ENCODE assay signal across 7 cellular contexts in the genomic region with DNA sequence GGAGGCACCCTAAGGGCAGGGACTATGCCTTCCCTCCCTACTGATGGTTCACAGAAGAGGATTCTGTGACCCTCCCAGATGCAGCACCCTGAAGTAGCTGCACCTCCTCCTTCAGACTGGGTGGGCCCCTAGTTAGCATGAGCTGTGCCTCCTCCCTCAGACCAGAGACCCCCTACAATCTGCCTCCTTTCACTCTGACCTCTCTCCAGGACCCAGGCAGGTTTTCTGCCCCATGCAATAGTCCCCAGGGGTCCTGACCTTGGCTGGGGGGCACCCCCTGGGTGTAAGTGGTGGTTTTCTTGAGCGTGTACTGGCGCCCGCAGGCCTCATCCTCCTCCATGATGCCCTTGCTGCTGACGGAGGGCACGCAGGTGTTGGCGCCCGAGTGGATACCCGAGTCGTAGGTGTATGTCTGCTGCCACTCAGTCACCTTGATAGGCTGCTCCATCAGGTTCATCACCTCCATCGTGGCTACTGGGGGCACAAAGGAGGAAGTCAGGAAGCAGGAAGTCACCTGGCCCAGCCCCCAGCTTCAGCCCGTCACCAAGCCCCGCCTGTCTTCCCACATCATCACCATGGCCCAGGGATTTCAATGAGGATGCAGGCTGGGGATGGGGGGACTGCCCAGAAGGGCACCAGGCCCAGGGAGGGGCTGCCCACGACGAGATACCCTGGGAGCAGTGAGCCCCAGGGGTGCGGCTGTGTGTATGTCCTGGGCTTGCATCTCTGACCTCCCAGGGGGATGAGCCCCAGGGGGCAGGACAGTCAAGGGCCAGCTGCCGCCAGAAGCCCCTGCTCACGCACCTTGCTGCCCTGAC. TPM values are rescaled to one million over a fixed set of nuclear protein-coding genes. Genes with fewer than 3 reads are reported as not detected.
A peak's percentile ranks its signal among the peaks of the same experiment; 100 is the strongest.
DNase-seq lines count a peak whose midpoint lies in the region; ATAC-seq and TF ChIP-seq lines count a peak whose summit lies in the region.
"Had no signal": no experiment of that assay in that cellular context is flagged by ENCODE, and none has a peak within 500 bp of the region (broad histone marks: within the 10 kb centered on the region; RNA-seq: fewer than 3 reads in every experiment).

No MANE protein-coding gene starts in this region.

- TF ChIP-seq CTCF in left ventricle myocardium inferior (IDR thresholded peaks at IDR 0.05; ENCODE audit: borderline replicate concordance): no peak
- TF ChIP-seq CTCF in transverse colon (IDR thresholded peaks at IDR 0.05): no peak

- DNase-seq in left ventricle myocardium inferior (no peak), Right ventricle myocardium inferior (ENCODE audit: missing footprints) (no peak), transverse colon (peak; percentile 20), MV-4-11 (lab: John Stamatoyannopoulos, UW) (no peak)
- DNase-seq: ACHN, GOT3 had no signal

- H3K36me3 ChIP-seq in left ventricle myocardium inferior (peaks cover 69% of the 10 kb centered on the region), transverse colon (peaks cover 0 to 32% (median 15%) of the 10 kb centered on the region in 4 donors)

- intact Hi-C loops in left ventricle myocardium inferior (cut with micrococcal nuclease): no loop called here
- intact Hi-C loops in Right ventricle myocardium inferior (cut with DNase I): loop anchor here (5.0 kb wide), 1 partner anchor 34 kb away; no protein-coding TSS in a partner anchor
- intact Hi-C loops in transverse colon (cut with DNase I; ENCODE audit: low total_unique reads): no loop called here

- no peak for ATAC-seq in Right ventricle myocardium inferior

- TF ChIP-seq EP300 in transverse colon (IDR thresholded peaks at IDR 0.05; ENCODE audit: low read depth): no peak

- no peak overlapping the region for H3K4me3 ChIP-seq in left ventricle myocardium inferior
- no peak overlapping the region for H3K4me3 ChIP-seq in transverse colon

- H3K27ac ChIP-seq in left ventricle myocardium inferior (replicated peaks) (peak overlapping the region; percentile 97), transverse colon (peak overlapping the region; percentile 91 to 96 (median 92))

- in situ Hi-C loops in transverse colon (cut with MboI; ENCODE audit: low pct_ligation_motif_present in 1 of 4, low pct_unique_long_range_greater_than_20kb in 1 of 4, low sequenced_read_pairs in 3 of 4): no loop called here

- H3K27me3 ChIP-seq in left ventricle myocardium inferior (ENCODE audit: low read depth): no peaks in the 10 kb centered on the region
- H3K27me3 ChIP-seq in transverse colon: no peaks in the 10 kb centered on the region

- H3K4me1 ChIP-seq in left ventricle myocardium inferior (peaks cover 50% of the 10 kb centered on the region), transverse colon (peaks cover 42 to 53% (median 51%) of the 10 kb centered on the region in 4 donors)

- no peak for TF ChIP-seq POLR2A in transverse colon (IDR thresholded peaks at IDR 0.05)

- 65% methylated on average over 17 of the region's 17 CpGs; no CpG with 5 or more reads in 1 of the 2 donors for WGBS in transverse colon (ENCODE audit: low coverage in 1 of 2), 2 donors

- H3K9me3 ChIP-seq in left ventricle myocardium inferior (replicated peaks) (no peaks in the 10 kb centered on the region), transverse colon (no peaks in the 10 kb centered on the region)

RNA-seq across cellular contexts. Expression of a gene that starts 14.9 kb away (rescaled TPM):
- total RNA-seq in left ventricle myocardium inferior: 160 TPM
- total RNA-seq in Right ventricle myocardium inferior: 192 TPM
- 100 to 1,000 TPM; 396 to 595 (median 513) TPM for total RNA-seq in transverse colon

RNA-seq across cellular contexts. Expression of a gene that starts 37.2 kb away (rescaled TPM):
- 0.14 TPM for total RNA-seq in left ventricle myocardium inferior
- 0.14 TPM for total RNA-seq in Right ventricle myocardium inferior
- under 1 TPM in 2 of 4 donors, not detected in 2; 0.55 to 0.79 TPM for total RNA-seq in transverse colon

RNA-seq across cellular contexts. Expression of a gene that starts 40.2 kb away (rescaled TPM):
- 6.0 TPM for total RNA-seq in left ventricle myocardium inferior
- total RNA-seq in Right ventricle myocardium inferior: 7.8 TPM
- 10 to 100 TPM; 18.7 to 39.6 (median 22.5) TPM for total RNA-seq in transverse colon

RNA-seq across cellular contexts. Expression of a gene that starts 41.2 kb away (rescaled TPM):
- total RNA-seq in left ventricle myocardium inferior: 10.4 TPM
- 11.7 TPM for total RNA-seq in Right ventricle myocardium inferior
- total RNA-seq in transverse colon: 10 to 100 TPM in 3 of 4 donors, 1 to 10 TPM in 1; 7.1 to 61.1 (median 12.6) TPM

RNA-seq across cellular contexts. Expression of a gene that starts 59.5 kb away (rescaled TPM):
- total RNA-seq in left ventricle myocardium inferior (not detected), Right ventricle myocardium inferior (not detected), transverse colon (not detected)
- total RNA-seq: neural crest cell had no signal
